ENCODE assay signal across 9 cellular contexts in genomic region chr17:75010683-75011406, GRCh38. TPM values are rescaled to one million over a fixed set of nuclear protein-coding genes. Genes with fewer than 3 reads are reported as not detected.
DNase-seq lines count a peak whose midpoint lies in the region; ATAC-seq, FAIRE-seq and TF ChIP-seq lines count a peak whose summit lies in the region.
"Had no signal": no experiment of that assay in that cellular context is flagged by ENCODE, and none has a peak within 500 bp of the region (broad histone marks: within the 10 kb centered on the region; RNA-seq: fewer than 3 reads in every experiment).

No MANE protein-coding gene starts in this region.

- RAD21 ChIA-PET in GM12878 (lab: Charles Lee; ENCODE audit: unreplicated experiment) = interaction anchor here (0.7 to 5.4 kb wide), 6 partner anchors 21 to 191 kb away, joined by 3 to 35 read pairs (median 4); no protein-coding TSS in a partner anchor

- peak overlapping the region; percentile 7; the same call in 1 of the 2 replicates for H2AFZ ChIP-seq in GM12878 (ENCODE audit: control insufficient read depth, low read depth, low read length)

- no peak overlapping the region for H3K9ac ChIP-seq in GM12878 (ENCODE audit: control insufficient read depth, insufficient read depth, low read length)

- in situ Hi-C loops in GM12878 (cut with MboI) = no loop called here

- ATAC-seq in GM12878 (no peak), GM19324 (IDR thresholded peaks at IDR 0.05; ENCODE audit: low FRiP score, unreplicated experiment) (no peak), GM21576 (IDR thresholded peaks at IDR 0.05; ENCODE audit: unreplicated experiment) (no peak), GM18861 (IDR thresholded peaks at IDR 0.05; ENCODE audit: unreplicated experiment) (no peak)

- H3K79me2 ChIP-seq in GM12878 (ENCODE audit: control insufficient read depth, insufficient read depth, low read length) = peaks cover 14% of the 10 kb centered on the region

- H3K4me3 ChIP-seq in GM12878 = no peak overlapping the region
- no peak overlapping the region for H3K4me3 ChIP-seq in vagina

- peaks cover 8% of the 10 kb centered on the region for H3K4me1 ChIP-seq in GM12878 (ENCODE audit: control insufficient read depth, insufficient read depth, low read length)
- H3K4me1 ChIP-seq in vagina = peaks cover 22% of the 10 kb centered on the region

- intact Hi-C loops in GM12878 (cut with micrococcal nuclease; ENCODE audit: unreplicated experiment) (no loop called here), vagina (cut with DNase I) (no loop called here)

- TF ChIP-seq POLR2A in GM12878 (IDR thresholded peaks at IDR 0.05; ENCODE audit: low read depth, low read length) = no peak
- TF ChIP-seq POLR2A in vagina (IDR thresholded peaks at IDR 0.05) = no peak

- TF ChIP-seq EP300 in GM12878 (IDR thresholded peaks at IDR 0.05; ENCODE audit: borderline replicate concordance in 1 of 2, control insufficient read depth in 1 of 2, low read depth in 2 of 2, low read length in 2 of 2) = no peak

- H4K20me1 ChIP-seq in GM12878 (ENCODE audit: control insufficient read depth, insufficient read depth) = no peaks in the 10 kb centered on the region

- POLR2A ChIA-PET in GM12878 (lab: Charles Lee) = interaction anchor here (0.5 to 3.5 kb wide), 6 partner anchors 21 to 522 kb away, joined by 3 to 11 read pairs (median 4); partner anchors contain the start of gene ARMC7

- DNase-seq in EH (ENCODE audit: low read depth) (peak; percentile 38), NCI-H2107 treated with DMSO at 0.1 percent for 48 hours (lab: John Stamatoyannopoulos, UW; ENCODE audit: unreplicated experiment) (peak; percentile 69), GM12878 (ENCODE audit: low read depth, low spot score) (no peak), left kidney (ENCODE audit: low read depth, low spot score) (peak; percentile 82), vagina (ENCODE audit: extremely low spot score in 2 of 2) (no peak)

- H3K27me3 ChIP-seq in GM12878 (replicated peaks in 1 of 2; ENCODE audit: control insufficient read depth in 2 of 2, insufficient read depth in 2 of 2, low read length in 1 of 2) = no peaks in the 10 kb centered on the region; a peak in 1 of 4 replicates
- no peaks in the 10 kb centered on the region for H3K27me3 ChIP-seq in vagina

- TF ChIP-seq RAD21 in GM12878 (IDR thresholded peaks at IDR 0.05; ENCODE audit: insufficient read depth, low read depth, low read length) = no peak

- 84% methylated on average over 7 of the region's 8 CpGs for WGBS in GM12878 (ENCODE audit: insufficient coverage, insufficient replicate concordance, low lambda C conversion rate, missing lambda C conversion rate)

- H3K36me3 ChIP-seq in GM12878 (ENCODE audit: control insufficient read depth in 2 of 2, insufficient read depth in 2 of 2, low read length in 1 of 2) = no peaks in the 10 kb centered on the region
- H3K36me3 ChIP-seq in vagina = no peaks in the 10 kb centered on the region
- H3K36me3 ChIP-seq: thoracic aorta had no signal

- FAIRE-seq in GM12878 (lab: Jason Lieb, UNC) = no peak

- H3K4me2 ChIP-seq in GM12878 (ENCODE audit: control insufficient read depth, insufficient read depth) = no peak overlapping the region

- TF ChIP-seq CTCF in GM12878 (IDR thresholded peaks at IDR 0.05 in 2 of 3, conservative IDR thresholded peaks at IDR 0.05 in 1 of 3; ENCODE audit: control insufficient read depth in 2 of 3, extremely low read depth in 1 of 3, insufficient read depth in 1 of 3, low read depth in 3 of 3, low read length in 3 of 3) (no peak), vagina (IDR thresholded peaks at IDR 0.05) (no peak)

- BruUV-seq in GM12878 (replicated peaks; lab: Mats Ljungman, UMichigan) = no TSS peak

- H3K27ac ChIP-seq in GM12878 (ENCODE audit: control insufficient read depth, insufficient read depth) (no peak overlapping the region), vagina (peak overlapping the region; percentile 82)

- SMC1A ChIA-PET in GM12878 (lab: Charles Lee; ENCODE audit: uncharacterized antibody, unreplicated experiment) = interaction anchor here (0.5 to 4.8 kb wide), 8 partner anchors 9 to 401 kb away, joined by 3 to 23 read pairs (median 4); no protein-coding TSS in a partner anchor

- CTCF ChIA-PET in GM12878 (lab: Yijun Ruan, JAX) = interaction anchor here (0.9 to 3.9 kb wide), 9 partner anchors 14 to 106 kb away, joined by 3 to 64 read pairs (median 7); partner anchors contain the start of gene SLC16A5

- H3K9me3 ChIP-seq in GM12878 (replicated peaks; ENCODE audit: control insufficient read depth, insufficient read depth, low read length) (no peaks in the 10 kb centered on the region), vagina (no peaks in the 10 kb centered on the region)
- H3K9me3 ChIP-seq: thoracic aorta had no signal

RNA-seq across cellular contexts. Expression of gene MRPL58, which starts 1.6 kb away (rescaled TPM):
- total RNA-seq in GM12878 (2013; cell fraction: nucleolus; rRNA removed) = 3.2 and 3.4 TPM in 2 replicates
- total RNA-seq in GM12878 (2014; rRNA removed) = 64.3 and 65.6 TPM in 2 replicates
- 39.5 and 46.3 TPM in 2 replicates for total RNA-seq in GM12878 (2014; rRNA removed; fragmentation: Illumina TruSeq; extraction: Trizol)
- 43.0 and 44.0 TPM in 2 replicates for total RNA-seq in GM12878 (2021)
- 28.1 TPM for polyA plus RNA-seq in GM12878 (2011; ENCODE audit: low read depth)
- polyA plus RNA-seq in GM12878 (2011; rRNA removed) = 53.5 and 60.3 TPM in 2 replicates
- 38.0 and 49.9 TPM in 2 replicates for polyA plus RNA-seq in GM12878 (2011; cell fraction: cytosol; rRNA removed)
- 23.0 and 24.4 TPM in 2 replicates for polyA plus RNA-seq in GM12878 (2011; cell fraction: nucleus; rRNA removed)
- 25.5 and 28.9 TPM in 2 replicates for polyA plus RNA-seq in GM12878 (2012)
- polyA plus RNA-seq in GM12878 (2014; fragmentation: Illumina TruSeq; extraction: Trizol) = 51.1 and 52.2 TPM in 2 replicates
- 10 to 100 TPM; 23.0 to 43.7 TPM for polyA plus RNA-seq in GM12878 (2014; fragmentation: Nextera tagmentation; extraction: Ambion mirVana)
- 60.0 and 73.2 TPM in 2 replicates for polyA plus RNA-seq in GM12878 (2014; rRNA removed)
- polyA plus RNA-seq in GM12878 (2016; fragmentation: Nextera tagmentation; extraction: Ambion mirVana) = 10 to 100 TPM; 52.7 to 59.2 TPM
- polyA minus RNA-seq in GM12878 (2011; rRNA and poly(A)+ RNA removed) = 13.5 and 16.6 TPM in 2 replicates
- polyA minus RNA-seq in GM12878 (2011; cell fraction: cytosol; rRNA and poly(A)+ RNA removed) = 8.0 and 11.3 TPM in 2 replicates
- polyA minus RNA-seq in GM12878 (2011; cell fraction: nucleus; rRNA and poly(A)+ RNA removed) = 3.5 and 5.5 TPM in 2 replicates
- total RNA-seq in vagina = 33.6 TPM

RNA-seq across cellular contexts. Expression of gene CDR2L, which starts 23.4 kb away (rescaled TPM):
- not detected in 2 replicates for total RNA-seq in GM12878 (2013; cell fraction: nucleolus; rRNA removed)
- total RNA-seq in GM12878 (2014; rRNA removed) = 0.05 TPM in 1 of 2 replicates, not detected in the other
- 0.04 TPM in 1 of 2 replicates, not detected in the other for total RNA-seq in GM12878 (2014; rRNA removed; fragmentation: Illumina TruSeq; extraction: Trizol)
- total RNA-seq in GM12878 (2021) = 0.05 and 0.18 TPM in 2 replicates
- polyA plus RNA-seq in GM12878 (2011; ENCODE audit: low read depth) = not detected
- 0.03 TPM in 1 of 2 replicates, not detected in the other for polyA plus RNA-seq in GM12878 (2011; rRNA removed)
- polyA plus RNA-seq in GM12878 (2011; cell fraction: cytosol; rRNA removed) = 0.05 TPM in 1 of 2 replicates, not detected in the other
- 0.06 TPM in 1 of 2 replicates, not detected in the other for polyA plus RNA-seq in GM12878 (2011; cell fraction: nucleus; rRNA removed)
- polyA plus RNA-seq in GM12878 (2012) = 0.08 TPM in 2 replicates
- polyA plus RNA-seq in GM12878 (2014; fragmentation: Illumina TruSeq; extraction: Trizol) = not detected in 2 replicates
- not detected for polyA plus RNA-seq in GM12878 (2014; fragmentation: Nextera tagmentation; extraction: Ambion mirVana)
- 0.03 TPM in 1 of 2 replicates, not detected in the other for polyA plus RNA-seq in GM12878 (2014; rRNA removed)
- under 1 TPM in 1 of 2 experiments, not detected in 1; 0.04 TPM for polyA plus RNA-seq in GM12878 (2016; fragmentation: Nextera tagmentation; extraction: Ambion mirVana)
- polyA minus RNA-seq in GM12878 (2011; rRNA and poly(A)+ RNA removed) = not detected in 2 replicates
- 0.31 and 0.53 TPM in 2 replicates for polyA minus RNA-seq in GM12878 (2011; cell fraction: cytosol; rRNA and poly(A)+ RNA removed)
- polyA minus RNA-seq in GM12878 (2011; cell fraction: nucleus; rRNA and poly(A)+ RNA removed) = 0.10 TPM in 1 of 2 replicates, not detected in the other
- total RNA-seq in vagina = 13.5 TPM

RNA-seq across cellular contexts. Expression of gene ATP5PD, which starts 35.9 kb away (rescaled TPM):
- total RNA-seq in GM12878 (2013; cell fraction: nucleolus; rRNA removed) = 36.7 and 39.6 TPM in 2 replicates
- total RNA-seq in GM12878 (2014; rRNA removed) (201 and 218 TPM in 2 replicates), GM12878 (2014; rRNA removed; fragmentation: Illumina TruSeq; extraction: Trizol) (303 and 307 TPM in 2 replicates), GM12878 (2021) (209 and 218 TPM in 2 replicates), vagina (149 TPM)
- polyA plus RNA-seq in GM12878 (2011; ENCODE audit: low read depth) = 502 TPM
- polyA plus RNA-seq in GM12878 (2011; rRNA removed) (172 and 241 TPM in 2 replicates), GM12878 (2014; fragmentation: Illumina TruSeq; extraction: Trizol) (338 and 519 TPM in 2 replicates), GM12878 (2014; fragmentation: Nextera tagmentation; extraction: Ambion mirVana) (100 to 1,000 TPM; 710 to 772 TPM), GM12878 (2014; rRNA removed) (186 and 195 TPM in 2 replicates), GM12878 (2016; fragmentation: Nextera tagmentation; extraction: Ambion mirVana) (100 to 1,000 TPM; 436 to 445 TPM)
- polyA plus RNA-seq in GM12878 (2011; cell fraction: cytosol; rRNA removed) = 200 and 326 TPM in 2 replicates
- 83.7 and 91.7 TPM in 2 replicates for polyA plus RNA-seq in GM12878 (2011; cell fraction: nucleus; rRNA removed)
- polyA plus RNA-seq in GM12878 (2012) = 300 and 334 TPM in 2 replicates
- 126 and 155 TPM in 2 replicates for polyA minus RNA-seq in GM12878 (2011; rRNA and poly(A)+ RNA removed)
- polyA minus RNA-seq in GM12878 (2011; cell fraction: cytosol; rRNA and poly(A)+ RNA removed) = 46.9 and 49.8 TPM in 2 replicates
- polyA minus RNA-seq in GM12878 (2011; cell fraction: nucleus; rRNA and poly(A)+ RNA removed) = 23.5 and 27.0 TPM in 2 replicates

RNA-seq across cellular contexts. Expression of gene KCTD2, which starts 36.2 kb away (rescaled TPM):
- total RNA-seq in GM12878 (2013; cell fraction: nucleolus; rRNA removed) = 9.1 and 11.1 TPM in 2 replicates
- total RNA-seq in GM12878 (2014; rRNA removed) (13.6 and 14.2 TPM in 2 replicates), GM12878 (2014; rRNA removed; fragmentation: Illumina TruSeq; extraction: Trizol) (11.9 and 13.3 TPM in 2 replicates), GM12878 (2021) (16.7 and 16.8 TPM in 2 replicates), vagina (17.2 TPM)
- 9.5 TPM for polyA plus RNA-seq in GM12878 (2011; ENCODE audit: low read depth)
- polyA plus RNA-seq in GM12878 (2011; rRNA removed) (27.5 and 32.3 TPM in 2 replicates), GM12878 (2014; fragmentation: Illumina TruSeq; extraction: Trizol) (17.3 and 20.0 TPM in 2 replicates), GM12878 (2014; fragmentation: Nextera tagmentation; extraction: Ambion mirVana) (1 to 10 TPM; 1.5 to 2.2 TPM), GM12878 (2014; rRNA removed) (15.6 and 16.1 TPM in 2 replicates), GM12878 (2016; fragmentation: Nextera tagmentation; extraction: Ambion mirVana) (1 to 10 TPM; 1.5 to 4.5 TPM)
- polyA plus RNA-seq in GM12878 (2011; cell fraction: cytosol; rRNA removed) = 27.2 and 28.9 TPM in 2 replicates
- 17.1 and 18.6 TPM in 2 replicates for polyA plus RNA-seq in GM12878 (2011; cell fraction: nucleus; rRNA removed)
- 11.4 and 12.4 TPM in 2 replicates for polyA plus RNA-seq in GM12878 (2012)
- 15.0 and 21.0 TPM in 2 replicates for polyA minus RNA-seq in GM12878 (2011; rRNA and poly(A)+ RNA removed)
- 4.9 and 7.3 TPM in 2 replicates for polyA minus RNA-seq in GM12878 (2011; cell fraction: cytosol; rRNA and poly(A)+ RNA removed)
- 2.8 and 4.6 TPM in 2 replicates for polyA minus RNA-seq in GM12878 (2011; cell fraction: nucleus; rRNA and poly(A)+ RNA removed)

RNA-seq across cellular contexts. Expression of gene HID1, which starts 38.3 kb away (rescaled TPM):
- 0.21 TPM in 1 of 2 replicates, not detected in the other for total RNA-seq in GM12878 (2013; cell fraction: nucleolus; rRNA removed)
- total RNA-seq in GM12878 (2014; rRNA removed) (0.40 and 0.54 TPM in 2 replicates), GM12878 (2014; rRNA removed; fragmentation: Illumina TruSeq; extraction: Trizol) (0.04 TPM in 1 of 2 replicates, not detected in the other), GM12878 (2021) (0.37 and 0.77 TPM in 2 replicates), vagina (13.0 TPM)
- 0.41 TPM for polyA plus RNA-seq in GM12878 (2011; ENCODE audit: low read depth)
- polyA plus RNA-seq in GM12878 (2011; rRNA removed) (0.14 and 0.69 TPM in 2 replicates), GM12878 (2014; fragmentation: Illumina TruSeq; extraction: Trizol) (0.09 and 0.30 TPM in 2 replicates), GM12878 (2014; fragmentation: Nextera tagmentation; extraction: Ambion mirVana) (not detected), GM12878 (2014; rRNA removed) (0.12 and 0.51 TPM in 2 replicates), GM12878 (2016; fragmentation: Nextera tagmentation; extraction: Ambion mirVana) (under 1 TPM; 0.24 to 0.63 TPM)
- 0.10 and 0.13 TPM in 2 replicates for polyA plus RNA-seq in GM12878 (2011; cell fraction: cytosol; rRNA removed)
- 1.5 and 2.0 TPM in 2 replicates for polyA plus RNA-seq in GM12878 (2011; cell fraction: nucleus; rRNA removed)
- 0.87 and 1.8 TPM in 2 replicates for polyA plus RNA-seq in GM12878 (2012)
- 0.37 and 0.62 TPM in 2 replicates for polyA minus RNA-seq in GM12878 (2011; rRNA and poly(A)+ RNA removed)
- polyA minus RNA-seq in GM12878 (2011; cell fraction: cytosol; rRNA and poly(A)+ RNA removed) = not detected in 2 replicates
- polyA minus RNA-seq in GM12878 (2011; cell fraction: nucleus; rRNA and poly(A)+ RNA removed) = 0.12 and 0.57 TPM in 2 replicates

Comparison
In these comparisons a context has a peak if more than half of its experiments do, and no peak if none do; other contexts are left out.
1. DNase-seq: peak in EH (single experiment), NCI-H2107 treated with DMSO at 0.1 percent for 48 hours (single experiment) and left kidney (single experiment); none in GM12878 (single experiment) and vagina (0 of 2).
2. RNA of gene CDR2L, which starts 23.4 kb away (total RNA-seq): 13.5 TPM in vagina (single experiment); 0.04 to 0.18 TPM in GM12878; every median in the first group is over 10 times any median in the second.